Comparison of ENCODE assay signal across 1 cellular context in the genomic region with DNA sequence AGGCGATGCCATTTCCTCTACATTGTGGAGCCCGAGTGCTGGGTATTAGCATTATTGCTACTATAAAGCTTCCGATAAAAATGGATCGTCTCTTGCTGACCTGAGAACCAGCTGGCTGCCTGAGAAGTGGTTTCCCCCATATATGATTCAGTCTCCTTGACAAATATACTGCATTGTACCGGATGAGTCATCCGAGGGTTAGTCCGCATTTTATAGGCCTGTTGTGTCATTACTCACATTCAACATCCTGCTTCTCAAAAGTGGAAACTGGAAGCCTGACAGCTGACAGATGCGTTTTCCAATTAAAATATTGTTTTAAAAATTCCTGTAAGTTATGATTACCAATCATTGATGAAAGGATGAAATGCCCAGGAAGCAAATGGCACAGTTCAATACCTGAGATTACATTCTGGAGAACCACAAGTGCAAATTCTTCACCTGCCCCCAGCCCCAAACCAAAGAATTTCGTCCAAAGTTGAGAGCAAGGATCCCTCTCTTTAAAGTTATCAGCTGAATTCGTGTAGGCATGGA.
TF ChIP-seq lines count a peak whose summit lies in the region.

No MANE protein-coding gene starts in this region.

TF ChIP-seq in SK-N-SH, 30 proteins besides CTCF, POLR2A, EP300 and RAD21 (continued from another document):
- TF ChIP-seq TEAD4 (IDR thresholded peaks at IDR 0.05; ENCODE audit: borderline replicate concordance, insufficient read depth) (peak; percentile 81; the same call in 1 of the 2 replicates), TAF1 (IDR thresholded peaks at IDR 0.05; ENCODE audit: borderline replicate concordance, low read depth, low read length) (no peak), RFX5 (IDR thresholded peaks at IDR 0.05; ENCODE audit: low read length) (no peak), YY1 (IDR thresholded peaks at IDR 0.05; ENCODE audit: low read depth) (peak; percentile 50; the same call in 1 of the 2 replicates), GATA2 (CRISPR knock-in tag; IDR thresholded peaks at IDR 0.05) (no peak), FOXM1 (IDR thresholded peaks at IDR 0.05; ENCODE audit: low read depth) (0 out of 2 replicates have a peak, but pooled peaks have one; percentile 61), EZH2phosphoT487 (IDR thresholded peaks at IDR 0.05; ENCODE audit: borderline replicate concordance, low read depth) (no peak), ELF1 (IDR thresholded peaks at IDR 0.05) (no peak; the same call in 1 of the 2 replicates), SMC3 (IDR thresholded peaks at IDR 0.05; ENCODE audit: low read depth, low read length) (no peak), TCF12 (IDR thresholded peaks at IDR 0.05) (peak; percentile 95), GABPA (IDR thresholded peaks at IDR 0.05; ENCODE audit: low read depth) (peak; percentile 24; the same call in 1 of the 2 replicates), NRF1 (IDR thresholded peaks at IDR 0.05; ENCODE audit: low read depth, low read length) (no peak), CHD2 (IDR thresholded peaks at IDR 0.05; ENCODE audit: low read length, partially characterized antibody) (no peak)
- TF ChIP-seq, protein P1, sequence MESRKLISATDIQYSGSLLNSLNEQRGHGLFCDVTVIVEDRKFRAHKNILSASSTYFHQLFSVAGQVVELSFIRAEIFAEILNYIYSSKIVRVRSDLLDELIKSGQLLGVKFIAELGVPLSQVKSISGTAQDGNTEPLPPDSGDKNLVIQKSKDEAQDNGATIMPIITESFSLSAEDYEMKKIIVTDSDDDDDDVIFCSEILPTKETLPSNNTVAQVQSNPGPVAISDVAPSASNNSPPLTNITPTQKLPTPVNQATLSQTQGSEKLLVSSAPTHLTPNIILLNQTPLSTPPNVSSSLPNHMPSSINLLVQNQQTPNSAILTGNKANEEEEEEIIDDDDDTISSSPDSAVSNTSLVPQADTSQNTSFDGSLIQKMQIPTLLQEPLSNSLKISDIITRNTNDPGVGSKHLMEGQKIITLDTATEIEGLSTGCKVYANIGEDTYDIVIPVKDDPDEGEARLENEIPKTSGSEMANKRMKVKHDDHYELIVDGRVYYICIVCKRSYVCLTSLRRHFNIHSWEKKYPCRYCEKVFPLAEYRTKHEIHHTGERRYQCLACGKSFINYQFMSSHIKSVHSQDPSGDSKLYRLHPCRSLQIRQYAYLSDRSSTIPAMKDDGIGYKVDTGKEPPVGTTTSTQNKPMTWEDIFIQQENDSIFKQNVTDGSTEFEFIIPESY (IDR thresholded peaks at IDR 0.05; ENCODE audit: borderline replicate concordance, low read depth) = peak; percentile 63; the same call in 1 of the 2 replicates
- TF ChIP-seq, protein P2, sequence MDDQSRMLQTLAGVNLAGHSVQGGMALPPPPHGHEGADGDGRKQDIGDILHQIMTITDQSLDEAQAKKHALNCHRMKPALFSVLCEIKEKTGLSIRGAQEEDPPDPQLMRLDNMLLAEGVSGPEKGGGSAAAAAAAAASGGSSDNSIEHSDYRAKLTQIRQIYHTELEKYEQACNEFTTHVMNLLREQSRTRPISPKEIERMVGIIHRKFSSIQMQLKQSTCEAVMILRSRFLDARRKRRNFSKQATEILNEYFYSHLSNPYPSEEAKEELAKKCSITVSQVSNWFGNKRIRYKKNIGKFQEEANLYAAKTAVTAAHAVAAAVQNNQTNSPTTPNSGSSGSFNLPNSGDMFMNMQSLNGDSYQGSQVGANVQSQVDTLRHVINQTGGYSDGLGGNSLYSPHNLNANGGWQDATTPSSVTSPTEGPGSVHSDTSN (IDR thresholded peaks at IDR 0.05) = peak; percentile 97
- TF ChIP-seq, protein P3, sequence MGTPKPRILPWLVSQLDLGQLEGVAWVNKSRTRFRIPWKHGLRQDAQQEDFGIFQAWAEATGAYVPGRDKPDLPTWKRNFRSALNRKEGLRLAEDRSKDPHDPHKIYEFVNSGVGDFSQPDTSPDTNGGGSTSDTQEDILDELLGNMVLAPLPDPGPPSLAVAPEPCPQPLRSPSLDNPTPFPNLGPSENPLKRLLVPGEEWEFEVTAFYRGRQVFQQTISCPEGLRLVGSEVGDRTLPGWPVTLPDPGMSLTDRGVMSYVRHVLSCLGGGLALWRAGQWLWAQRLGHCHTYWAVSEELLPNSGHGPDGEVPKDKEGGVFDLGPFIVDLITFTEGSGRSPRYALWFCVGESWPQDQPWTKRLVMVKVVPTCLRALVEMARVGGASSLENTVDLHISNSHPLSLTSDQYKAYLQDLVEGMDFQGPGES (IDR thresholded peaks at IDR 0.05; ENCODE audit: low read depth, low read length) = no peak
- TF ChIP-seq, protein P4, sequence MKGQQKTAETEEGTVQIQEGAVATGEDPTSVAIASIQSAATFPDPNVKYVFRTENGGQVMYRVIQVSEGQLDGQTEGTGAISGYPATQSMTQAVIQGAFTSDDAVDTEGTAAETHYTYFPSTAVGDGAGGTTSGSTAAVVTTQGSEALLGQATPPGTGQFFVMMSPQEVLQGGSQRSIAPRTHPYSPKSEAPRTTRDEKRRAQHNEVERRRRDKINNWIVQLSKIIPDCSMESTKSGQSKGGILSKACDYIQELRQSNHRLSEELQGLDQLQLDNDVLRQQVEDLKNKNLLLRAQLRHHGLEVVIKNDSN (IDR thresholded peaks at IDR 0.05; ENCODE audit: borderline replicate concordance, low read depth) = no peak
- TF ChIP-seq, protein P5, sequence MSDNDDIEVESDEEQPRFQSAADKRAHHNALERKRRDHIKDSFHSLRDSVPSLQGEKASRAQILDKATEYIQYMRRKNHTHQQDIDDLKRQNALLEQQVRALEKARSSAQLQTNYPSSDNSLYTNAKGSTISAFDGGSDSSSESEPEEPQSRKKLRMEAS (IDR thresholded peaks at IDR 0.05; ENCODE audit: low read depth) = peak; percentile 65; the same call in 1 of the 2 replicates
